Comparison of ENCODE assay signal across 8 cellular contexts in the genomic region with DNA sequence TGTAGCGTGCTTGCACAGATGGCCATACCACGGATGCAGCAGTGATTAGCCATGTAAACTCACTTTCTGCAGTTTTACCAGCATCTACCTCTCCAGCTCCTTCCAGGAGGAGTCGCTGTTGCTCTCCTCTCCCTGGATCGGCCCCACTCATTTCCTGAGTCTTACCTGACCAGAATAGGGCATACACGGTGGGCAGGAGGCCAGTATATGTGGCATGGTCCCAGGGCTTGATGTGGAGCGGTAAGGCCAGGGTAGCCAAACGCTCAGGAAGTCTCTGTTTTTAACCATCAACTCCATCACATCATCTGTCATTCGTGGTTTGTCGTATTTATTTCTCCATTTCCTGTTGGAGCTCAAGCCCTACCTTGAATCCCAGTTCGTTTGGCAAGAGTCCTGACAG.
DNase-seq lines count a peak whose midpoint lies in the region; ATAC-seq and TF ChIP-seq lines count a peak whose summit lies in the region.

No MANE protein-coding gene starts in this region.

- peaks cover 0 to 3% of the 10 kb centered on the region in 2 donors for H3K4me1 ChIP-seq in gastrocnemius medialis

- no peaks in the 10 kb centered on the region for H3K27me3 ChIP-seq in kidney epithelial cell (ENCODE audit: control insufficient read depth, insufficient read depth, low read length)
- H3K27me3 ChIP-seq in gastrocnemius medialis: no peaks in the 10 kb centered on the region

- H3K4me3 ChIP-seq in kidney epithelial cell (ENCODE audit: low read depth, low read length) (no peak overlapping the region), gastrocnemius medialis (no peak overlapping the region)

- TF ChIP-seq POLR2A in gastrocnemius medialis (IDR thresholded peaks at IDR 0.05): no peak

- H3K27ac ChIP-seq in gastrocnemius medialis: no peak overlapping the region

- H3K9me3 ChIP-seq in gastrocnemius medialis: no peaks in the 10 kb centered on the region

- intact Hi-C loops in gastrocnemius medialis (cut with DNase I; ENCODE audit: low total_unique reads): no loop called here

- no peak for ATAC-seq in GM18858 (IDR thresholded peaks at IDR 0.05; ENCODE audit: unreplicated experiment)
- ATAC-seq in gastrocnemius medialis: no peak

- H3K36me3 ChIP-seq in kidney epithelial cell (ENCODE audit: control insufficient read depth, insufficient read depth, low read length): no peaks in the 10 kb centered on the region
- H3K36me3 ChIP-seq in gastrocnemius medialis: no peaks in the 10 kb centered on the region

- in situ Hi-C loops in gastrocnemius medialis (cut with MboI; ENCODE audit: low sequenced_read_pairs in 4 of 4): loop anchor here in 3 of 4 donors (5.0 to 10.0 kb wide), 2 partner anchors 1206 to 1209 kb away; no protein-coding TSS in a partner anchor

- peak; percentile 69 for TF ChIP-seq CTCF in kidney epithelial cell (IDR thresholded peaks at IDR 0.05; ENCODE audit: insufficient read depth, low read length, poor library complexity, severe bottlenecking)
- TF ChIP-seq CTCF in gastrocnemius medialis (IDR thresholded peaks at IDR 0.05 in 4 of 5, conservative IDR thresholded peaks at IDR 0.05 in 1 of 5): peak in 1 of 5 experiments; percentile 42

- peak; percentile 3 for DNase-seq in NCI-H1092 treated with DMSO at 0.1 percent for 48 hours (lab: John Stamatoyannopoulos, UW)
- DNase-seq in NCI-H1092 (lab: John Stamatoyannopoulos, UW): no peak
- peak; percentile 60 for DNase-seq in HuH-7 (ENCODE audit: low spot score)
- DNase-seq in activated T-cell treated with anti-CD3 and anti-CD28 coated beads, Interleukin-2, amount 50 U/mL, for 48 hours: peak; percentile 55 to 61
- DNase-seq in kidney epithelial cell (ENCODE audit: low read depth): no peak
- no peak for DNase-seq in activated CD8-positive, alpha-beta memory T cell treated with anti-CD3 and anti-CD28 coated beads for 24 hours
- no peak for DNase-seq in gastrocnemius medialis

Comparison
In these comparisons a context has a peak if more than half of its experiments do, and no peak if none do; other contexts are left out.
1. DNase-seq: peak in NCI-H1092 treated with DMSO at 0.1 percent for 48 hours (single experiment), HuH-7 (single experiment) and activated T-cell treated with anti-CD3 and anti-CD28 coated beads, Interleukin-2, amount 50 U/mL, for 48 hours (2 of 2); none in NCI-H1092 (single experiment), kidney epithelial cell (single experiment), activated CD8-positive, alpha-beta memory T cell treated with anti-CD3 and anti-CD28 coated beads for 24 hours (single experiment) and gastrocnemius medialis (0 of 2).